ENCODE assay signal across 15 cellular contexts in genomic region chr19:20928371-20928770, GRCh38. TPM values are rescaled to one million over a fixed set of nuclear protein-coding genes. Genes with fewer than 3 reads are reported as not detected.
DNase-seq lines count a peak whose midpoint lies in the region; ATAC-seq and TF ChIP-seq lines count a peak whose summit lies in the region.
"Had no signal": no experiment of that assay in that cellular context is flagged by ENCODE, and none has a peak within 500 bp of the region (broad histone marks: within the 10 kb centered on the region; RNA-seq: fewer than 3 reads in every experiment).

No MANE protein-coding gene starts in this region.

- no peak overlapping the region for H3K27ac Mint-ChIP-seq in MCF 10A (ENCODE audit: low read depth, unreplicated experiment)
- H3K27ac Mint-ChIP-seq: T-helper 1 cell treated with Interleukin-12 subunit alpha and Interleukin-12 subunit beta and Interleukin-4 antibody, amounts not matched to agents 30 μg/mL and 1 μg/mL, for 36 hours; WTC11 had no signal

- H3K9me3 ChIP-seq in breast epithelium, result peaks cover 0 to 4% of the 10 kb centered on the region in 2 donors
- H3K9me3 ChIP-seq: body of pancreas, left ventricle myocardium inferior had no signal

- CTCF ChIA-PET in MCF 10A (lab: Yijun Ruan, JAX), result interaction anchor here (0.6 kb wide), 2 partner anchors 12 to 770 kb away, joined by 3 to 5 read pairs; no protein-coding TSS in a partner anchor

- intact Hi-C loops in MCF 10A (cut with micrococcal nuclease) (no loop called here), breast epithelium (cut with DNase I; ENCODE audit: low total_unique reads) (no loop called here)

- no peaks in the 10 kb centered on the region for H3K4me1 ChIP-seq in breast epithelium

- TF ChIP-seq CTCF in MCF 10A (IDR thresholded peaks at IDR 0.05; ENCODE audit: unreplicated experiment) (no peak), breast epithelium (IDR thresholded peaks at IDR 0.05) (no peak), foreskin fibroblast (IDR thresholded peaks at IDR 0.05; ENCODE audit: low read depth, low read length) (no peak)

- no peaks in the 10 kb centered on the region for H3K4me1 Mint-ChIP-seq in MCF 10A (ENCODE audit: insufficient read depth, unreplicated experiment)

- POLR2A ChIA-PET in MCF 10A (lab: Yijun Ruan, JAX), result no interaction called here

- H3K27ac ChIP-seq in breast epithelium, result no peak overlapping the region
- H3K27ac ChIP-seq: body of pancreas, KMS-11, left ventricle myocardium inferior had no signal

- peaks cover 6% of the 10 kb centered on the region for H3K36me3 Mint-ChIP-seq in MCF 10A (ENCODE audit: insufficient read depth, unreplicated experiment)

- H3K9me3 Mint-ChIP-seq in MCF 10A (ENCODE audit: unreplicated experiment), result peaks cover 13% of the 10 kb centered on the region

- H3K27me3 ChIP-seq in breast epithelium, result no peaks in the 10 kb centered on the region
- H3K27me3 ChIP-seq: body of pancreas had no signal

- no peak overlapping the region for H3K4me3 ChIP-seq in breast epithelium
- no peak overlapping the region for H3K4me3 ChIP-seq in foreskin fibroblast (ENCODE audit: low read depth in 1 of 2, low read length in 2 of 2)
- H3K4me3 ChIP-seq: body of pancreas, left ventricle myocardium inferior had no signal

- no peaks in the 10 kb centered on the region for H3K36me3 ChIP-seq in breast epithelium
- H3K36me3 ChIP-seq: left ventricle myocardium inferior had no signal

- H3K27me3 Mint-ChIP-seq in MCF 10A (ENCODE audit: insufficient read depth, unreplicated experiment), result no peaks in the 10 kb centered on the region
- H3K27me3 Mint-ChIP-seq: naive B cell had no signal

- ATAC-seq in GM21423 (IDR thresholded peaks at IDR 0.05; ENCODE audit: unreplicated experiment), result no peak
- ATAC-seq in GM18867 (IDR thresholded peaks at IDR 0.05; ENCODE audit: unreplicated experiment), result no peak
- ATAC-seq: body of pancreas, WTC11 had no signal

- H3K4me3 Mint-ChIP-seq in MCF 10A (ENCODE audit: unreplicated experiment), result no peak overlapping the region
- H3K4me3 Mint-ChIP-seq: T-helper 1 cell treated with Interleukin-12 subunit alpha and Interleukin-12 subunit beta and Interleukin-4 antibody, amounts not matched to agents 30 μg/mL and 1 μg/mL, for 36 hours; WTC11 had no signal

- DNase-seq in MCF 10A (ENCODE audit: unreplicated experiment) (peak; percentile 27), breast epithelium (ENCODE audit: low spot score in 2 of 2) (no peak), amniotic epithelial cell (ENCODE audit: low read depth) (peak; percentile 79), foreskin fibroblast (peak; percentile 14 to 18), cerebellum (ENCODE audit: low spot score) (no peak)
- DNase-seq in stimulated activated naive CD4-positive, alpha-beta T cell treated with Interleukin-2 at 50 U/mL for 16 hours (lab: John Stamatoyannopoulos, UW), result no peak
- DNase-seq: body of pancreas, left ventricle myocardium inferior, naive B cell, NCI-H1436 had no signal

- TF ChIP-seq POLR2A in breast epithelium (IDR thresholded peaks at IDR 0.05), result no peak

- no TSS peak for BruUV-seq in MCF 10A (replicated peaks; lab: Mats Ljungman, UMichigan)

RNA-seq across cellular contexts. Expression of gene ZNF85, which starts 5.3 kb away (rescaled TPM):
- 4.9 and 6.9 TPM in 2 replicates for total RNA-seq in MCF 10A (2022)
- 10 to 100 TPM in 1 of 3 donors, 1 to 10 TPM in 2; 3.7 to 14.2 (median 9.2) TPM for total RNA-seq in breast epithelium
- total RNA-seq in cerebellum, result 31.2 TPM

Comparison
In these comparisons a context has a peak if more than half of its experiments do, and no peak if none do; other contexts are left out.
1. DNase-seq: peak in MCF 10A (single experiment), amniotic epithelial cell (single experiment) and foreskin fibroblast (2 of 2); none in breast epithelium (0 of 2), cerebellum (single experiment) and stimulated activated naive CD4-positive, alpha-beta T cell treated with Interleukin-2 at 50 U/mL for 16 hours (single experiment).